9 cellular contexts compared by ENCODE assay signal in genomic region chr20:2872304-2873009, GRCh38. TPM values are rescaled to one million over a fixed set of nuclear protein-coding genes. Genes with fewer than 3 reads are reported as not detected.
DNase-seq lines count a peak whose midpoint lies in the region; ATAC-seq and TF ChIP-seq lines count a peak whose summit lies in the region.
"Had no signal": no experiment of that assay in that cellular context is flagged by ENCODE, and none has a peak within 500 bp of the region (broad histone marks: within the 10 kb centered on the region; RNA-seq: fewer than 3 reads in every experiment).

No MANE protein-coding gene starts in this region.

- peak; percentile 54 for DNase-seq in LHCN-M2 (ENCODE audit: low read depth)
- peak; percentile 57 for DNase-seq in T-helper 22 cell (ENCODE audit: low read depth)
- DNase-seq in astrocyte of the hippocampus (ENCODE audit: low read depth, low spot score) = peak; percentile 69
- DNase-seq in epidermal melanocyte (ENCODE audit: insufficient read length, low spot score) = no peak

- H3K36me3 ChIP-seq in iPS-15b (ENCODE audit: control insufficient read depth, insufficient read depth, low read length) (no peaks in the 10 kb centered on the region), skeletal muscle satellite cell (ENCODE audit: insufficient read depth, low read length) (no peaks in the 10 kb centered on the region)

- H3K9ac ChIP-seq in iPS-15b (ENCODE audit: low read depth, low read length) (peak overlapping the region; percentile 74), skeletal muscle satellite cell (ENCODE audit: low read depth, low read length) (peak overlapping the region; percentile 92)

- H3K4me2 ChIP-seq in skeletal muscle satellite cell (ENCODE audit: low read length) = peak overlapping the region; percentile 100

- peaks cover 20% of the 10 kb centered on the region for H3K27me3 ChIP-seq in iPS-15b (ENCODE audit: control insufficient read depth, insufficient read depth, low read length)
- no peaks in the 10 kb centered on the region for H3K27me3 ChIP-seq in skeletal muscle satellite cell (ENCODE audit: control insufficient read depth, insufficient read depth, low read length)

- H3K4me1 ChIP-seq in iPS-15b (ENCODE audit: control insufficient read depth, insufficient read depth, low read length) (peaks cover 4% of the 10 kb centered on the region), skeletal muscle satellite cell (ENCODE audit: control insufficient read depth, insufficient read depth, low read length) (peaks cover 39% of the 10 kb centered on the region)

- H3K9me3 ChIP-seq in iPS-15b (ENCODE audit: control insufficient read depth, insufficient read depth, low read length) (no peaks in the 10 kb centered on the region), skeletal muscle satellite cell (replicated peaks; ENCODE audit: low read length) (no peaks in the 10 kb centered on the region)

- H3K4me3 ChIP-seq in iPS-15b (ENCODE audit: low read depth, low read length) (peak overlapping the region; percentile 89), skeletal muscle satellite cell (ENCODE audit: low read length) (peak overlapping the region; percentile 91)

- peak; percentile 51 for TF ChIP-seq CTCF in C4-2B (conservative IDR thresholded peaks at IDR 0.05)

- peak; percentile 25 for ATAC-seq in GM19452 (IDR thresholded peaks at IDR 0.05; ENCODE audit: unreplicated experiment)

- peak overlapping the region; percentile 76 for H3K27ac ChIP-seq in C4-2B

RNA-seq across cellular contexts. Expression of gene PTPRA, which starts 0.8 kb away (rescaled TPM):
- total RNA-seq in LHCN-M2 (2014; rRNA removed) = 25.1 and 38.5 TPM in 2 replicates
- polyA plus RNA-seq in LHCN-M2 (2012) = 28.3 TPM
- total RNA-seq in skeletal muscle satellite cell (2012; rRNA removed) = 19.3 and 31.7 TPM in 2 replicates

RNA-seq across cellular contexts. Expression of gene VPS16, which starts 31.9 kb away (rescaled TPM):
- 36.1 and 41.8 TPM in 2 replicates for total RNA-seq in LHCN-M2 (2014; rRNA removed)
- polyA plus RNA-seq in LHCN-M2 (2012) = 32.4 TPM
- total RNA-seq in skeletal muscle satellite cell (2012; rRNA removed) = 29.9 and 34.9 TPM in 2 replicates

RNA-seq across cellular contexts. Expression of gene PCED1A, which starts 32.0 kb away (rescaled TPM):
- 28.0 and 43.9 TPM in 2 replicates for total RNA-seq in LHCN-M2 (2014; rRNA removed)
- 20.4 TPM for polyA plus RNA-seq in LHCN-M2 (2012)
- total RNA-seq in skeletal muscle satellite cell (2012; rRNA removed) = 14.0 and 20.8 TPM in 2 replicates

RNA-seq across cellular contexts. Expression of gene TMEM239, which starts 56.3 kb away (rescaled TPM):
- total RNA-seq in LHCN-M2 (2014; rRNA removed) = not detected in 2 replicates
- polyA plus RNA-seq in LHCN-M2 (2012) = not detected
- not detected in 2 replicates for total RNA-seq in skeletal muscle satellite cell (2012; rRNA removed)
- total RNA-seq: T-helper 1 cell treated with Interleukin-12 subunit alpha and Interleukin-12 subunit beta and Interleukin-4 antibody, amounts not matched to agents 30 ng/mL and 1 ng/mL, for 36 hours had no signal

RNA-seq across cellular contexts. Expression of gene C20orf141, which starts 57.7 kb away (rescaled TPM):
- total RNA-seq in LHCN-M2 (2014; rRNA removed) = not detected in 2 replicates
- not detected for polyA plus RNA-seq in LHCN-M2 (2012)
- not detected in 2 replicates for total RNA-seq in skeletal muscle satellite cell (2012; rRNA removed)
- total RNA-seq: T-helper 1 cell treated with Interleukin-12 subunit alpha and Interleukin-12 subunit beta and Interleukin-4 antibody, amounts not matched to agents 30 ng/mL and 1 ng/mL, for 36 hours had no signal
